In genomic region chr5:113276001-113276400, GRCh38 we compare ENCODE assay signal across 22 cellular contexts.
A peak's percentile ranks its signal among the peaks of the same experiment; 100 is the strongest.
DNase-seq lines count a peak whose midpoint lies in the region; TF ChIP-seq lines count a peak whose summit lies in the region.
"Had no signal": no experiment of that assay in that cellular context is flagged by ENCODE, and none has a peak within 500 bp of the region (broad histone marks: within the 10 kb centered on the region; RNA-seq: fewer than 3 reads in every experiment).

No MANE protein-coding gene starts in this region.

- H2BK15ac ChIP-seq in H9 (ENCODE audit: low read depth, low read length), result no peak overlapping the region
- no peak overlapping the region for H2BK15ac ChIP-seq in mesendoderm (replicated peaks; ENCODE audit: low read depth)

- H3K23ac ChIP-seq in H9 (ENCODE audit: insufficient read length, low read depth, low read length), result no peak overlapping the region
- no peak overlapping the region for H3K23ac ChIP-seq in mesendoderm (ENCODE audit: low read length)

- H3K4me1 Mint-ChIP-seq in H9, result peaks cover 42 to 53% of the 10 kb centered on the region in 2 experiments

- H2BK120ac ChIP-seq in H9 (ENCODE audit: low read depth, low read length, poor library complexity, severe bottlenecking) (no peak overlapping the region), mesendoderm (ENCODE audit: low read depth, low read length) (no peak overlapping the region)

- no peak overlapping the region for H2BK20ac ChIP-seq in H9 (ENCODE audit: low read depth, low read length, poor library complexity, severe bottlenecking)

- H4K8ac ChIP-seq in H9 (replicated peaks; ENCODE audit: insufficient read length, low read depth, low read length), result no peak overlapping the region
- no peak overlapping the region for H4K8ac ChIP-seq in mesendoderm (ENCODE audit: low read depth, low read length)

- no peaks in the 10 kb centered on the region for H3K23me2 ChIP-seq in H9 (ENCODE audit: insufficient read length, low read depth, low read length, poor library complexity, severe bottlenecking)

- H3K18ac ChIP-seq in H9 (ENCODE audit: insufficient read length, low read depth, low read length), result no peak overlapping the region
- no peak overlapping the region for H3K18ac ChIP-seq in mesendoderm (ENCODE audit: low read length)

- no peak overlapping the region for H3T11ph ChIP-seq in H9 (ENCODE audit: low read length)

- H3K9ac ChIP-seq in H9 (ENCODE audit: extremely low read depth, insufficient read length, low read length), result no peak overlapping the region
- peak overlapping the region; percentile 9 for H3K9ac ChIP-seq in NT2/D1 (ENCODE audit: insufficient read length, low read depth)
- H3K9ac ChIP-seq in mesendoderm (ENCODE audit: low read length), result no peak overlapping the region

- H3K9me3 Mint-ChIP-seq in H9, result no peaks in the 10 kb centered on the region; a peak in 1 of 5 replicates
- H3K9me3 Mint-ChIP-seq: activated naive CD4-positive, alpha-beta T cell treated with anti-CD3 and anti-CD28 coated beads for 36 hours; natural killer cell had no signal

- no peaks in the 10 kb centered on the region for H4K20me1 ChIP-seq in H9 (ENCODE audit: control insufficient read depth, insufficient read depth, insufficient read length)

- H3K9me3 ChIP-seq in H9 (ENCODE audit: control insufficient read depth, low read depth, low read length) (no peaks in the 10 kb centered on the region), NT2/D1 (ENCODE audit: insufficient read depth, low read length) (no peaks in the 10 kb centered on the region)

- H3K56ac ChIP-seq in H9 (ENCODE audit: insufficient read length, low read depth, low read length) (no peak overlapping the region), mesendoderm (ENCODE audit: low read length) (peak overlapping the region; percentile 65)

- H3K4me3 Mint-ChIP-seq in H9, result no peak overlapping the region
- H3K4me3 Mint-ChIP-seq: activated naive CD4-positive, alpha-beta T cell treated with anti-CD3 and anti-CD28 coated beads for 36 hours; natural killer cell had no signal

- no peak overlapping the region for H3K4ac ChIP-seq in H9 (ENCODE audit: low read depth, low read length)
- H3K4ac ChIP-seq in mesendoderm (ENCODE audit: low read depth, low read length), result no peak overlapping the region

- no peak overlapping the region for H2BK12ac ChIP-seq in H9 (ENCODE audit: insufficient read length, low read depth, low read length)

- H2AFZ ChIP-seq in H9 (ENCODE audit: low read length), result no peak overlapping the region

- H3K27me3 Mint-ChIP-seq in H9 (ENCODE audit: low read depth), result no peaks in the 10 kb centered on the region

- DNase-seq in H9, result peak; percentile 34
- no peak for DNase-seq in NT2/D1 (ENCODE audit: low read depth, low spot score)
- peak; percentile 84 for DNase-seq in fibroblast of peridontal ligament (ENCODE audit: extremely low read depth)
- DNase-seq in mesendoderm, result no peak
- DNase-seq in stimulated activated CD4-positive, alpha-beta T cell treated with anti-CD3 and anti-CD28 coated beads, Interleukin-2, amount 100 ng/mL, for 24 hours, result no peak
- DNase-seq in C1 segment of cervical spinal cord (lab: John Stamatoyannopoulos, UW), result no peak
- no peak for DNase-seq in amniotic stem cell (lab: John Stamatoyannopoulos, UW)
- no peak for DNase-seq in NCI-H526 treated with DMSO at 0.1 percent for 48 hours (lab: John Stamatoyannopoulos, UW)
- DNase-seq: activated CD4-positive, alpha-beta T cell treated with anti-CD3 and anti-CD28 coated beads for 1 hour; activated naive CD4-positive, alpha-beta T cell treated with anti-CD3 and anti-CD28 coated beads for 36 hours; activated T-cell treated with anti-CD3 and anti-CD28 coated beads, Interleukin-2, amount 50 U/mL, for 48 hours; anterior cingulate cortex; erythroblast; left colon; midbrain; natural killer cell; NCI-H1105 treated with DMSO at 0.1 percent for 48 hours; NCI-H2081; posterior cingulate gyrus; substantia nigra had no signal

- H3K4me2 ChIP-seq in H9 (ENCODE audit: insufficient read depth, insufficient read length, low read length) (no peak overlapping the region), mesendoderm (ENCODE audit: low read length) (no peak overlapping the region)

- H2AK5ac ChIP-seq in H9 (ENCODE audit: insufficient read length, low read length), result no peak overlapping the region
- H2AK5ac ChIP-seq in mesendoderm (ENCODE audit: low read length), result peak overlapping the region; percentile 35

- no peak for TF ChIP-seq CTCF in H9 (conservative IDR thresholded peaks at IDR 0.05)

- no peak overlapping the region for H2BK5ac ChIP-seq in H9 (ENCODE audit: insufficient read length, low read length)
- peak overlapping the region; percentile 24 for H2BK5ac ChIP-seq in mesendoderm (ENCODE audit: low read length)

- no peaks in the 10 kb centered on the region; a peak in 1 of 7 replicates for H3K36me3 Mint-ChIP-seq in H9 (ENCODE audit: insufficient read depth in 1 of 3, low read depth in 3 of 3)
- H3K36me3 Mint-ChIP-seq: natural killer cell had no signal

- no CpG with 5 or more reads among the region's 2 CpGs for WGBS in H9 (ENCODE audit: extremely low coverage, insufficient read length, low lambda C conversion rate)
- WGBS in mesendoderm (ENCODE audit: extremely low coverage, insufficient coverage, low lambda C conversion rate), result no CpG with 5 or more reads among the region's 2 CpGs

- peaks cover 5% of the 10 kb centered on the region for H3K79me1 ChIP-seq in H9 (ENCODE audit: insufficient read depth, low read depth, low read length, poor library complexity, severe bottlenecking)
- H3K79me1 ChIP-seq in mesendoderm (ENCODE audit: low read length), result peaks cover 19% of the 10 kb centered on the region

- H4K91ac ChIP-seq in H9 (ENCODE audit: insufficient read length, low read depth, low read length), result no peak overlapping the region

- H3K27me3 ChIP-seq in H9 (ENCODE audit: insufficient read depth, low read length) (no peaks in the 10 kb centered on the region), NT2/D1 (ENCODE audit: insufficient read depth, insufficient read length) (no peaks in the 10 kb centered on the region), mesendoderm (ENCODE audit: insufficient read depth, low read length, poor library complexity) (no peaks in the 10 kb centered on the region)

- H3K36me3 ChIP-seq in NT2/D1 (ENCODE audit: insufficient read depth, insufficient read length, low read length) (no peaks in the 10 kb centered on the region), mesendoderm (ENCODE audit: control insufficient read depth, insufficient read depth, low read length) (no peaks in the 10 kb centered on the region)

- H3K27ac ChIP-seq in H9 (ENCODE audit: insufficient read length, low read depth, low read length) (no peak overlapping the region), mesendoderm (ENCODE audit: low read depth, low read length) (peak overlapping the region; percentile 53)
- H3K27ac ChIP-seq: C4-2B, RWPE1 had no signal

- H3K4me1 ChIP-seq in H9 (ENCODE audit: insufficient read depth, low read length) (peaks cover 4% of the 10 kb centered on the region; the same call in 1 of the 2 replicates), NT2/D1 (ENCODE audit: insufficient read depth, insufficient read length) (peaks cover 4% of the 10 kb centered on the region), mesendoderm (ENCODE audit: control insufficient read depth, low read depth, low read length) (peaks cover 27% of the 10 kb centered on the region)

- H3K4me3 ChIP-seq in NT2/D1 (ENCODE audit: insufficient read length, low read depth) (no peak overlapping the region), mesendoderm (ENCODE audit: low read length) (no peak overlapping the region)

- H3K79me2 ChIP-seq in H9 (ENCODE audit: insufficient read depth, low read length), result peaks cover 13% of the 10 kb centered on the region; the same call in 1 of the 2 replicates
- peaks cover 58% of the 10 kb centered on the region for H3K79me2 ChIP-seq in mesendoderm (ENCODE audit: control insufficient read depth, insufficient read depth, low read length)

- no peak overlapping the region for H4K5ac ChIP-seq in H9 (ENCODE audit: insufficient read length, low read depth, low read length)
- H4K5ac ChIP-seq in mesendoderm (ENCODE audit: low read length), result no peak overlapping the region

- H3K14ac ChIP-seq in H9 (ENCODE audit: insufficient read depth, low read length), result no peak overlapping the region

- peak overlapping the region; percentile 50 to 97 (median 94); a peak in 5 of 7 replicates for H3K27ac Mint-ChIP-seq in H9
- H3K27ac Mint-ChIP-seq: activated naive CD4-positive, alpha-beta T cell treated with anti-CD3 and anti-CD28 coated beads for 36 hours; natural killer cell had no signal

Comparison
In these comparisons a context has a peak if more than half of its experiments do, and no peak if none do; other contexts are left out.
1. DNase-seq: peak in H9 (single experiment) and fibroblast of peridontal ligament (single experiment); none in NT2/D1 (single experiment), mesendoderm (single experiment), stimulated activated CD4-positive, alpha-beta T cell treated with anti-CD3 and anti-CD28 coated beads, Interleukin-2, amount 100 ng/mL, for 24 hours (0 of 2), C1 segment of cervical spinal cord (0 of 14), amniotic stem cell (single experiment) and NCI-H526 treated with DMSO at 0.1 percent for 48 hours (single experiment).